ENCODE assay signal across 1 cellular context in genomic region chr2:95468011-95468410, GRCh38. TPM values are rescaled to one million over a fixed set of nuclear protein-coding genes. Genes with fewer than 3 reads are reported as not detected.
"Had no signal": no experiment of that assay in that cellular context is flagged by ENCODE, and none has a peak within 500 bp of the region (broad histone marks: within the 10 kb centered on the region; RNA-seq: fewer than 3 reads in every experiment).

No MANE protein-coding gene starts in this region.

RNA-seq across cellular contexts. Expression of gene TRIM43B, which starts 16.5 kb away (rescaled TPM):
- total RNA-seq: GM12878 had no signal
